ENCODE assay signal across 22 cellular contexts in genomic region chr15:84398763-84399701, GRCh38.
A peak's percentile ranks its signal among the peaks of the same experiment; 100 is the strongest.
DNase-seq lines count a peak whose midpoint lies in the region; ATAC-seq, FAIRE-seq and TF ChIP-seq lines count a peak whose summit lies in the region.
"Had no signal": no experiment of that assay in that cellular context is flagged by ENCODE, and none has a peak within 500 bp of the region (broad histone marks: within the 10 kb centered on the region; RNA-seq: fewer than 3 reads in every experiment).

No MANE protein-coding gene starts in this region.

- no peaks in the 10 kb centered on the region for H4K20me1 ChIP-seq in K562 (replicated peaks; ENCODE audit: control insufficient read depth, insufficient read depth, low read length)

- peak; percentile 1 to 39 for DNase-seq in activated naive CD4-positive, alpha-beta T cell treated with anti-CD3 and anti-CD28 coated beads, Interleukin-2, amount 50 U/mL, for 72 hours (ENCODE audit: low spot score in 2 of 2)
- no peak for DNase-seq in activated naive CD4-positive, alpha-beta T cell (lab: John Stamatoyannopoulos, UW)
- DNase-seq in K562 (ENCODE audit: extremely low read depth in 1 of 4, low spot score in 3 of 4) (peak in 2 of 4 experiments; percentile 49 to 52), lower leg skin (ENCODE audit: low spot score in 2 of 2) (peak; percentile 12 to 81), testis (peak; percentile 8), nucleus accumbens (lab: John Stamatoyannopoulos, UW) (no peak)
- DNase-seq: activated naive CD4-positive, alpha-beta T cell treated with Interleukin-2 at 50 U/mL for 16 hours; CD4-positive, CD25-positive, alpha-beta regulatory T cell; effector CD8-positive, alpha-beta T cell; GDM1; HCEC 1CT; naive B cell; NCI-H187 treated with DMSO at 0.1 percent for 48 hours; NCI-H345; stimulated activated CD4-positive, alpha-beta T cell treated with anti-CD3 and anti-CD28 coated beads, Interleukin-4, amount 100 ng/mL, for 24 hours; substantia nigra had no signal

- FAIRE-seq in K562 (lab: Jason Lieb, UNC), result no peak

- H2AFZ ChIP-seq in K562 (ENCODE audit: low read depth, low read length), result no peak overlapping the region

- TF ChIP-seq POLR2A in K562 (conservative IDR thresholded peaks at IDR 0.05) (no peak), lower leg skin (IDR thresholded peaks at IDR 0.05) (no peak), testis (IDR thresholded peaks at IDR 0.05) (no peak)

- WGBS in K562 (ENCODE audit: insufficient coverage, low coverage, missing lambda C conversion rate), result 21% methylated on average over 31 of the region's 42 CpGs
- 85 to 90% methylated on average over 35 to 37 of the region's 42 CpGs for WGBS in lower leg skin, 2 donors
- 86 to 89% methylated on average over 13 to 41 of the region's 42 CpGs for WGBS in testis, 2 donors

- H3K79me2 ChIP-seq in K562 (ENCODE audit: control insufficient read depth, insufficient read depth, low read length), result no peaks in the 10 kb centered on the region

- no peaks in the 10 kb centered on the region for H3K9me1 ChIP-seq in K562 (ENCODE audit: control insufficient read depth, insufficient read depth, low read length)

- TF ChIP-seq CTCF in K562 (IDR thresholded peaks at IDR 0.05 in 2 of 3, conservative IDR thresholded peaks at IDR 0.05 in 1 of 3; ENCODE audit: insufficient read depth in 2 of 3, low read depth in 1 of 3, low read length in 3 of 3) (no peak), lower leg skin (IDR thresholded peaks at IDR 0.05) (no peak), testis (IDR thresholded peaks at IDR 0.05) (no peak)

- no peak overlapping the region for H3K9ac ChIP-seq in K562 (ENCODE audit: insufficient read depth in 1 of 2, low read depth in 2 of 2, low read length in 2 of 2)

- H3K36me3 Mint-ChIP-seq in activated naive CD4-positive, alpha-beta T cell treated with anti-CD3 and anti-CD28 coated beads, Interleukin-2, amount 50 U/mL, for 72 hours, result no peaks in the 10 kb centered on the region
- H3K36me3 Mint-ChIP-seq: CD4-positive, CD25-positive, alpha-beta regulatory T cell; naive B cell had no signal

- TF ChIP-seq EP300 in K562 (IDR thresholded peaks at IDR 0.05; ENCODE audit: low read length), result no peak

- no TSS peak for BruUV-seq in K562 (replicated peaks; lab: Mats Ljungman, UMichigan)

- H3K4me1 ChIP-seq in K562 (replicated peaks in 1 of 2; ENCODE audit: control insufficient read depth in 2 of 2, insufficient read depth in 2 of 2, low read length in 2 of 2) (peaks cover 0 to 10% of the 10 kb centered on the region in 2 experiments; a peak in 2 of 5 replicates), testis (no peaks in the 10 kb centered on the region)
- H3K4me1 ChIP-seq: ascending aorta had no signal

- ATAC-seq in activated naive CD4-positive, alpha-beta T cell treated with anti-CD3 and anti-CD28 coated beads, Interleukin-2, amount 50 U/mL, for 72 hours, result no peak
- ATAC-seq in K562 (peak; percentile 83), HG03095 (IDR thresholded peaks at IDR 0.05; ENCODE audit: unreplicated experiment) (no peak), GM21367 (IDR thresholded peaks at IDR 0.05; ENCODE audit: unreplicated experiment) (no peak)
- ATAC-seq: activated CD4-positive, CD25-positive, alpha-beta regulatory T cell treated with anti-CD3 and anti-CD28 coated beads, Interleukin-2, amount 50 U/mL, for 24 hours; SK-N-SH treated with all-trans-retinoic acid at 6 μM for 48 hours had no signal

- no peaks in the 10 kb centered on the region for H3K9me3 ChIP-seq in K562 (replicated peaks; ENCODE audit: control insufficient read depth, insufficient read depth, low read depth, low read length)
- no peaks in the 10 kb centered on the region for H3K9me3 ChIP-seq in testis
- H3K9me3 ChIP-seq: ascending aorta had no signal

- H3K27ac Mint-ChIP-seq in activated naive CD4-positive, alpha-beta T cell treated with anti-CD3 and anti-CD28 coated beads, Interleukin-2, amount 50 U/mL, for 72 hours, result no peak overlapping the region
- H3K27ac Mint-ChIP-seq: naive B cell had no signal

- no peak overlapping the region for H3K27ac ChIP-seq in K562 (ENCODE audit: extremely low read depth, low read depth, low read length)
- H3K27ac ChIP-seq in testis, result no peak overlapping the region
- H3K27ac ChIP-seq: ascending aorta, skin epidermis had no signal

- H3K9me3 Mint-ChIP-seq in activated naive CD4-positive, alpha-beta T cell treated with anti-CD3 and anti-CD28 coated beads, Interleukin-2, amount 50 U/mL, for 72 hours, result no peaks in the 10 kb centered on the region
- H3K9me3 Mint-ChIP-seq: CD4-positive, CD25-positive, alpha-beta regulatory T cell; naive B cell had no signal

- CTCF ChIA-PET in K562 (lab: Yijun Ruan, JAX; ENCODE audit: low intra/inter-chr PET ratio), result no interaction called here

- no peak overlapping the region for H3K4me3 ChIP-seq in K562
- H3K4me3 ChIP-seq in lower leg skin (ENCODE audit: low read depth, poor library complexity, severe bottlenecking), result no peak overlapping the region
- no peak overlapping the region for H3K4me3 ChIP-seq in testis
- H3K4me3 ChIP-seq: ascending aorta, skin epidermis had no signal

- in situ Hi-C loops in K562 (cut with MboI), result no loop called here

- intact Hi-C loops in K562 (cut with micrococcal nuclease) (no loop called here), lower leg skin (cut with DNase I; ENCODE audit: low total_unique reads) (no loop called here), testis (cut with DNase I; ENCODE audit: low total_unique reads) (no loop called here)

- no peak overlapping the region for H3K4me2 ChIP-seq in K562 (ENCODE audit: insufficient read depth, low read length)

- H3K36me3 ChIP-seq in K562 (ENCODE audit: control insufficient read depth, insufficient read depth, low read length) (no peaks in the 10 kb centered on the region), testis (ENCODE audit: low read depth, missing control alignments) (no peaks in the 10 kb centered on the region)
- H3K36me3 ChIP-seq: ascending aorta had no signal

- H3K27me3 ChIP-seq in K562 (ENCODE audit: control insufficient read depth in 2 of 2, insufficient read depth in 2 of 2, low read length in 2 of 2), result no peaks in the 10 kb centered on the region
- H3K27me3 ChIP-seq in testis, result no peaks in the 10 kb centered on the region
- H3K27me3 ChIP-seq: ascending aorta had no signal

- TF ChIP-seq RAD21 in K562 (CRISPR knock-in tag; conservative IDR thresholded peaks at IDR 0.05 in 1 of 2, IDR thresholded peaks at IDR 0.05 in 1 of 2), result no peak

- POLR2A ChIA-PET in K562 (lab: Yijun Ruan, JAX), result no interaction called here

TF ChIP-seq in K562, 482 proteins besides CTCF, POLR2A, EP300 and RAD21:
- no peak for TF ChIP-seq ZNF277 (CRISPR knock-in tag; IDR thresholded peaks at IDR 0.05; ENCODE audit: borderline replicate concordance)
- peak; percentile 37 for TF ChIP-seq POLR2G (IDR thresholded peaks at IDR 0.05; ENCODE audit: low read depth, low read length)

Comparison
In these comparisons a context has a peak if more than half of its experiments do, and no peak if none do; other contexts are left out.
1. DNase-seq: peak in activated naive CD4-positive, alpha-beta T cell treated with anti-CD3 and anti-CD28 coated beads, Interleukin-2, amount 50 U/mL, for 72 hours (2 of 2), lower leg skin (2 of 2) and testis (single experiment); none in activated naive CD4-positive, alpha-beta T cell (0 of 4) and nucleus accumbens (0 of 56).